ENCODE assay signal across 1 cellular context in genomic region chr20:46359233-46359751, GRCh38.
TF ChIP-seq lines count a peak whose summit lies in the region.

No MANE protein-coding gene starts in this region.

TF ChIP-seq in GM12878, 131 proteins besides CTCF, POLR2A, EP300 and RAD21 (continued from another document and continues in another):
- TF ChIP-seq E2F8 (IDR thresholded peaks at IDR 0.05; ENCODE audit: low read depth, partially characterized antibody), result no peak
- TF ChIP-seq, protein P1, sequence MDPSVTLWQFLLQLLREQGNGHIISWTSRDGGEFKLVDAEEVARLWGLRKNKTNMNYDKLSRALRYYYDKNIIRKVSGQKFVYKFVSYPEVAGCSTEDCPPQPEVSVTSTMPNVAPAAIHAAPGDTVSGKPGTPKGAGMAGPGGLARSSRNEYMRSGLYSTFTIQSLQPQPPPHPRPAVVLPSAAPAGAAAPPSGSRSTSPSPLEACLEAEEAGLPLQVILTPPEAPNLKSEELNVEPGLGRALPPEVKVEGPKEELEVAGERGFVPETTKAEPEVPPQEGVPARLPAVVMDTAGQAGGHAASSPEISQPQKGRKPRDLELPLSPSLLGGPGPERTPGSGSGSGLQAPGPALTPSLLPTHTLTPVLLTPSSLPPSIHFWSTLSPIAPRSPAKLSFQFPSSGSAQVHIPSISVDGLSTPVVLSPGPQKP (IDR thresholded peaks at IDR 0.05; ENCODE audit: low read depth, low read length), result no peak
- TF ChIP-seq, protein P2, sequence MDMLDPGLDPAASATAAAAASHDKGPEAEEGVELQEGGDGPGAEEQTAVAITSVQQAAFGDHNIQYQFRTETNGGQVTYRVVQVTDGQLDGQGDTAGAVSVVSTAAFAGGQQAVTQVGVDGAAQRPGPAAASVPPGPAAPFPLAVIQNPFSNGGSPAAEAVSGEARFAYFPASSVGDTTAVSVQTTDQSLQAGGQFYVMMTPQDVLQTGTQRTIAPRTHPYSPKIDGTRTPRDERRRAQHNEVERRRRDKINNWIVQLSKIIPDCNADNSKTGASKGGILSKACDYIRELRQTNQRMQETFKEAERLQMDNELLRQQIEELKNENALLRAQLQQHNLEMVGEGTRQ (IDR thresholded peaks at IDR 0.05; ENCODE audit: borderline replicate concordance, low read depth, low read length), result no peak
- TF ChIP-seq RBBP5 (conservative IDR thresholded peaks at IDR 0.05), result no peak
- TF ChIP-seq, protein P3, sequence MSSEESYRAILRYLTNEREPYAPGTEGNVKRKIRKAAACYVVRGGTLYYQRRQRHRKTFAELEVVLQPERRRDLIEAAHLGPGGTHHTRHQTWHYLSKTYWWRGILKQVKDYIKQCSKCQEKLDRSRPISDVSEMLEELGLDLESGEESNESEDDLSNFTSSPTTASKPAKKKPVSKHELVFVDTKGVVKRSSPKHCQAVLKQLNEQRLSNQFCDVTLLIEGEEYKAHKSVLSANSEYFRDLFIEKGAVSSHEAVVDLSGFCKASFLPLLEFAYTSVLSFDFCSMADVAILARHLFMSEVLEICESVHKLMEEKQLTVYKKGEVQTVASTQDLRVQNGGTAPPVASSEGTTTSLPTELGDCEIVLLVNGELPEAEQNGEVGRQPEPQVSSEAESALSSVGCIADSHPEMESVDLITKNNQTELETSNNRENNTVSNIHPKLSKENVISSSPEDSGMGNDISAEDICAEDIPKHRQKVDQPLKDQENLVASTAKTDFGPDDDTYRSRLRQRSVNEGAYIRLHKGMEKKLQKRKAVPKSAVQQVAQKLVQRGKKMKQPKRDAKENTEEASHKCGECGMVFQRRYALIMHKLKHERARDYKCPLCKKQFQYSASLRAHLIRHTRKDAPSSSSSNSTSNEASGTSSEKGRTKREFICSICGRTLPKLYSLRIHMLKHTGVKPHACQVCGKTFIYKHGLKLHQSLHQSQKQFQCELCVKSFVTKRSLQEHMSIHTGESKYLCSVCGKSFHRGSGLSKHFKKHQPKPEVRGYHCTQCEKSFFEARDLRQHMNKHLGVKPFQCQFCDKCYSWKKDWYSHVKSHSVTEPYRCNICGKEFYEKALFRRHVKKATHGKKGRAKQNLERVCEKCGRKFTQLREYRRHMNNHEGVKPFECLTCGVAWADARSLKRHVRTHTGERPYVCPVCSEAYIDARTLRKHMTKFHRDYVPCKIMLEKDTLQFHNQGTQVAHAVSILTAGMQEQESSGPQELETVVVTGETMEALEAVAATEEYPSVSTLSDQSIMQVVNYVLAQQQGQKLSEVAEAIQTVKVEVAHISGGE (CRISPR knock-in tag; IDR thresholded peaks at IDR 0.05), result no peak
- TF ChIP-seq NR2F1 (conservative IDR thresholded peaks at IDR 0.05), result peak; percentile 55; the same call in 1 of the 2 replicates
- TF ChIP-seq NFYA (IDR thresholded peaks at IDR 0.05; ENCODE audit: borderline replicate concordance, low read depth, low read length), result no peak
- TF ChIP-seq MEF2A (IDR thresholded peaks at IDR 0.05; ENCODE audit: insufficient read depth, low read depth, low read length), result 0 out of 2 replicates have a peak, but pooled peaks have one; percentile 34
- no peak for TF ChIP-seq KAT2A (conservative IDR thresholded peaks at IDR 0.05; ENCODE audit: control insufficient read depth, low read depth, low read length)
- 0 out of 2 replicates have a peak, but pooled peaks have one; percentile 22 for TF ChIP-seq TAF1 (IDR thresholded peaks at IDR 0.05; ENCODE audit: borderline replicate concordance, low read depth, low read length)
- no peak for TF ChIP-seq ZNF622 (IDR thresholded peaks at IDR 0.05)
- TF ChIP-seq, protein P4, sequence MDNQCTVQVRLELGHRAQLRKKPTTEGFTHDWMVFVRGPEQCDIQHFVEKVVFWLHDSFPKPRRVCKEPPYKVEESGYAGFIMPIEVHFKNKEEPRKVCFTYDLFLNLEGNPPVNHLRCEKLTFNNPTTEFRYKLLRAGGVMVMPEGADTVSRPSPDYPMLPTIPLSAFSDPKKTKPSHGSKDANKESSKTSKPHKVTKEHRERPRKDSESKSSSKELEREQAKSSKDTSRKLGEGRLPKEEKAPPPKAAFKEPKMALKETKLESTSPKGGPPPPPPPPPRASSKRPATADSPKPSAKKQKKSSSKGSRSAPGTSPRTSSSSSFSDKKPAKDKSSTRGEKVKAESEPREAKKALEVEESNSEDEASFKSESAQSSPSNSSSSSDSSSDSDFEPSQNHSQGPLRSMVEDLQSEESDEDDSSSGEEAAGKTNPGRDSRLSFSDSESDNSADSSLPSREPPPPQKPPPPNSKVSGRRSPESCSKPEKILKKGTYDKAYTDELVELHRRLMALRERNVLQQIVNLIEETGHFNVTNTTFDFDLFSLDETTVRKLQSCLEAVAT (IDR thresholded peaks at IDR 0.05), result no peak
- 0 out of 2 replicates have a peak, but pooled peaks have one; percentile 32 for TF ChIP-seq TCF7 (IDR thresholded peaks at IDR 0.05; ENCODE audit: borderline replicate concordance)
- TF ChIP-seq, protein P5, sequence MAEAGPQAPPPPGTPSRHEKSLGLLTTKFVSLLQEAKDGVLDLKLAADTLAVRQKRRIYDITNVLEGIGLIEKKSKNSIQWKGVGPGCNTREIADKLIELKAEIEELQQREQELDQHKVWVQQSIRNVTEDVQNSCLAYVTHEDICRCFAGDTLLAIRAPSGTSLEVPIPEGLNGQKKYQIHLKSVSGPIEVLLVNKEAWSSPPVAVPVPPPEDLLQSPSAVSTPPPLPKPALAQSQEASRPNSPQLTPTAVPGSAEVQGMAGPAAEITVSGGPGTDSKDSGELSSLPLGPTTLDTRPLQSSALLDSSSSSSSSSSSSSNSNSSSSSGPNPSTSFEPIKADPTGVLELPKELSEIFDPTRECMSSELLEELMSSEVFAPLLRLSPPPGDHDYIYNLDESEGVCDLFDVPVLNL (IDR thresholded peaks at IDR 0.05; ENCODE audit: low read depth, low read length), result no peak
- TF ChIP-seq BCL3 (IDR thresholded peaks at IDR 0.05; ENCODE audit: borderline replicate concordance, insufficient read depth, low read depth, low read length, poor library complexity, severe bottlenecking), result peak; percentile 75
- TF ChIP-seq SIN3A (IDR thresholded peaks at IDR 0.05; ENCODE audit: low read depth, low read length), result no peak
- no peak for TF ChIP-seq CBX5 (IDR thresholded peaks at IDR 0.05; ENCODE audit: low read depth)
- TF ChIP-seq ZNF274 (IDR thresholded peaks at IDR 0.05; ENCODE audit: insufficient read depth, insufficient read length), result no peak
- TF ChIP-seq, protein P6, sequence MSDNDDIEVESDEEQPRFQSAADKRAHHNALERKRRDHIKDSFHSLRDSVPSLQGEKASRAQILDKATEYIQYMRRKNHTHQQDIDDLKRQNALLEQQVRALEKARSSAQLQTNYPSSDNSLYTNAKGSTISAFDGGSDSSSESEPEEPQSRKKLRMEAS (IDR thresholded peaks at IDR 0.05; ENCODE audit: low read depth, low read length), result no peak
- peak; percentile 67 to 82; a peak in 3 of 4 replicates for TF ChIP-seq IKZF2 (IDR thresholded peaks at IDR 0.05)
- peak; percentile 51; the same call in 1 of the 2 replicates for TF ChIP-seq CHD2 (IDR thresholded peaks at IDR 0.05; ENCODE audit: borderline replicate concordance, low read depth, low read length)
- no peak for TF ChIP-seq MYC (IDR thresholded peaks at IDR 0.05; ENCODE audit: insufficient read depth, insufficient read length, insufficient replicate concordance, low read length, severe bottlenecking)
- no peak for TF ChIP-seq TARDBP (IDR thresholded peaks at IDR 0.05; ENCODE audit: borderline replicate concordance)
- TF ChIP-seq, protein P7, sequence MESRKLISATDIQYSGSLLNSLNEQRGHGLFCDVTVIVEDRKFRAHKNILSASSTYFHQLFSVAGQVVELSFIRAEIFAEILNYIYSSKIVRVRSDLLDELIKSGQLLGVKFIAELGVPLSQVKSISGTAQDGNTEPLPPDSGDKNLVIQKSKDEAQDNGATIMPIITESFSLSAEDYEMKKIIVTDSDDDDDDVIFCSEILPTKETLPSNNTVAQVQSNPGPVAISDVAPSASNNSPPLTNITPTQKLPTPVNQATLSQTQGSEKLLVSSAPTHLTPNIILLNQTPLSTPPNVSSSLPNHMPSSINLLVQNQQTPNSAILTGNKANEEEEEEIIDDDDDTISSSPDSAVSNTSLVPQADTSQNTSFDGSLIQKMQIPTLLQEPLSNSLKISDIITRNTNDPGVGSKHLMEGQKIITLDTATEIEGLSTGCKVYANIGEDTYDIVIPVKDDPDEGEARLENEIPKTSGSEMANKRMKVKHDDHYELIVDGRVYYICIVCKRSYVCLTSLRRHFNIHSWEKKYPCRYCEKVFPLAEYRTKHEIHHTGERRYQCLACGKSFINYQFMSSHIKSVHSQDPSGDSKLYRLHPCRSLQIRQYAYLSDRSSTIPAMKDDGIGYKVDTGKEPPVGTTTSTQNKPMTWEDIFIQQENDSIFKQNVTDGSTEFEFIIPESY (IDR thresholded peaks at IDR 0.05), result no peak
- no peak for TF ChIP-seq SUPT20H (IDR thresholded peaks at IDR 0.05; ENCODE audit: borderline replicate concordance, control insufficient read depth, low read depth, low read length)
- TF ChIP-seq PML (IDR thresholded peaks at IDR 0.05; ENCODE audit: low read length), result 0 out of 2 replicates have a peak, but pooled peaks have one; percentile 63
- TF ChIP-seq SRF (IDR thresholded peaks at IDR 0.05; ENCODE audit: low read depth in 2 of 2, low read length in 2 of 2), result 0 out of 4 replicates have a peak, but pooled peaks of 1 of the 2 experiments have one; percentile 14
- TF ChIP-seq MEF2B (IDR thresholded peaks at IDR 0.05; ENCODE audit: partially characterized antibody, poor library complexity, severe bottlenecking), result peak; percentile 98
- TF ChIP-seq ZNF217 (IDR thresholded peaks at IDR 0.05), result no peak
- TF ChIP-seq HDAC6 (IDR thresholded peaks at IDR 0.05; ENCODE audit: unreplicated experiment), result no peak
- peak; percentile 79 for TF ChIP-seq DPF2 (IDR thresholded peaks at IDR 0.05)
- no peak for TF ChIP-seq SIX5 (IDR thresholded peaks at IDR 0.05; ENCODE audit: low read depth, low read length, severe bottlenecking)
- TF ChIP-seq PAX5 (IDR thresholded peaks at IDR 0.05; ENCODE audit: borderline replicate concordance, low read depth, low read length), result peak; percentile 79
- 0 out of 2 replicates have a peak, but pooled peaks have one; percentile 54 for TF ChIP-seq TBL1XR1 (IDR thresholded peaks at IDR 0.05; ENCODE audit: low read depth, low read length)
- TF ChIP-seq BHLHE40 (IDR thresholded peaks at IDR 0.05; ENCODE audit: borderline replicate concordance in 1 of 2, low read depth in 2 of 2, low read length in 1 of 2), result peak; percentile 71
- TF ChIP-seq IRF4 (IDR thresholded peaks at IDR 0.05; ENCODE audit: low read depth, low read length), result peak; percentile 96
- TF ChIP-seq NKRF (conservative IDR thresholded peaks at IDR 0.05), result no peak
- no peak for TF ChIP-seq SUZ12 (IDR thresholded peaks at IDR 0.05; ENCODE audit: unreplicated experiment)
- TF ChIP-seq STAT1 (conservative IDR thresholded peaks at IDR 0.05), result no peak
- TF ChIP-seq SMC3 (IDR thresholded peaks at IDR 0.05; ENCODE audit: borderline replicate concordance, low read length), result no peak
- TF ChIP-seq HCFC1 (IDR thresholded peaks at IDR 0.05; ENCODE audit: low read length), result no peak
